ENCODE assay signal across 19 cellular contexts in genomic region chr18:62402342-62402948, GRCh38.
"Had no signal": no experiment of that assay in that cellular context is flagged by ENCODE, and none has a peak within 500 bp of the region (broad histone marks: within the 10 kb centered on the region; RNA-seq: fewer than 3 reads in every experiment).

No MANE protein-coding gene starts in this region.

- ATAC-seq: gastroesophageal sphincter; left lung; lower lobe of right lung; natural killer cell; stimulated activated naive B cell treated with anti-CD40 and anti-IgM and Interleukin-4, amounts not matched to agents 10 μg/mL and 1 μg/mL and 100 μg/mL, for 72 hours had no signal

- H3K4me3 ChIP-seq: coronary artery, esophagus squamous epithelium, gastroesophageal sphincter, left lung, lower lobe of right lung, sigmoid colon, skin epidermis, uterus had no signal

- DNase-seq: effector CD8-positive, alpha-beta T cell; esophagus squamous epithelium; foreskin fibroblast; glutamatergic neuron; islet precursor cell; left lung; lower lobe of right lung; natural killer cell; posterior cingulate gyrus; sigmoid colon; stimulated activated CD4-positive, alpha-beta T cell treated with anti-CD3 and anti-CD28 coated beads, Interleukin-2, amount 100 ng/mL, for 24 hours; stimulated activated CD4-positive, alpha-beta T cell treated with anti-CD3 and anti-CD28 coated beads, Interleukin-4, amount 100 ng/mL, for 4 hours; stimulated activated naive B cell treated with anti-CD40 and anti-IgM and Interleukin-4, amounts not matched to agents 10 μg/mL and 1 μg/mL and 100 μg/mL, for 72 hours; uterus had no signal

- H3K27ac ChIP-seq: coronary artery, epithelial cell of prostate, esophagus squamous epithelium, gastroesophageal sphincter, left lung, lower lobe of right lung, sigmoid colon, skin epidermis, uterus had no signal

- H3K27me3 ChIP-seq: esophagus squamous epithelium, gastroesophageal sphincter, left lung, sigmoid colon, uterus had no signal

- FAIRE-seq: endometrium had no signal

- H3K36me3 ChIP-seq: esophagus squamous epithelium, gastroesophageal sphincter, left lung, lower lobe of right lung, sigmoid colon, uterus had no signal

- H3K4me1 ChIP-seq: esophagus squamous epithelium, gastroesophageal sphincter, left lung, lower lobe of right lung, sigmoid colon, uterus had no signal

- H3K9me3 ChIP-seq: esophagus squamous epithelium, gastroesophageal sphincter, left lung, lower lobe of right lung, sigmoid colon, uterus had no signal
